9 cellular contexts compared by ENCODE assay signal in genomic region chr2:148814853-148815419, GRCh38.
DNase-seq lines count a peak whose midpoint lies in the region; ATAC-seq and TF ChIP-seq lines count a peak whose summit lies in the region.
"Had no signal": no experiment of that assay in that cellular context is flagged by ENCODE, and none has a peak within 500 bp of the region (broad histone marks: within the 10 kb centered on the region; RNA-seq: fewer than 3 reads in every experiment).

No MANE protein-coding gene starts in this region.

- H3K56ac ChIP-seq in H9 (ENCODE audit: insufficient read length, low read depth, low read length): no peak overlapping the region

- no peak overlapping the region for H3K27ac ChIP-seq in H9 (ENCODE audit: insufficient read length, low read depth, low read length)
- no peak overlapping the region for H3K27ac ChIP-seq in SJCRH30
- H3K27ac ChIP-seq in fibroblast of lung (ENCODE audit: insufficient read depth, low read length): no peak overlapping the region
- peak overlapping the region; percentile 25 to 69 (median 48) for H3K27ac ChIP-seq in sigmoid colon

- H4K5ac ChIP-seq in H9 (ENCODE audit: insufficient read length, low read depth, low read length): no peak overlapping the region

- H3K4me2 ChIP-seq in H9 (ENCODE audit: insufficient read depth, insufficient read length, low read length) (no peak overlapping the region), fibroblast of lung (ENCODE audit: extremely low read depth, insufficient read depth, low read length) (peak overlapping the region; percentile 70)

- no peak overlapping the region for H3K18ac ChIP-seq in H9 (ENCODE audit: insufficient read length, low read depth, low read length)

- H3K9me3 Mint-ChIP-seq in H9: no peaks in the 10 kb centered on the region; a peak in 1 of 5 replicates

- no peak overlapping the region for H4K91ac ChIP-seq in H9 (ENCODE audit: insufficient read length, low read depth, low read length)

- POLR2A ChIA-PET in HEK293T (lab: Yijun Ruan, JAX): no interaction called here

- H3K36me3 ChIP-seq in SJCRH30: no peaks in the 10 kb centered on the region
- H3K36me3 ChIP-seq in fibroblast of lung (ENCODE audit: control insufficient read depth, insufficient read depth, low read length): no peaks in the 10 kb centered on the region
- no peaks in the 10 kb centered on the region for H3K36me3 ChIP-seq in sigmoid colon

- no CpG with 5 or more reads among the region's 7 CpGs for WGBS in H9 (ENCODE audit: extremely low coverage, insufficient read length, low lambda C conversion rate)
- WGBS in sigmoid colon, 2 donors: 18 to 60% methylated on average over 7 of the region's 7 CpGs

- no peak overlapping the region; the same call in 1 of the 2 replicates for H3K14ac ChIP-seq in H9 (ENCODE audit: insufficient read depth, low read length)

- CTCF ChIA-PET in HEK293T (lab: Yijun Ruan, JAX): no interaction called here

- H3K79me1 ChIP-seq in H9 (ENCODE audit: insufficient read depth, low read depth, low read length, poor library complexity, severe bottlenecking): no peaks in the 10 kb centered on the region

- H3K9ac ChIP-seq in H9 (ENCODE audit: extremely low read depth, insufficient read length, low read length) (no peak overlapping the region), fibroblast of lung (ENCODE audit: insufficient read depth, low read length) (no peak overlapping the region)

- no peak overlapping the region for H4K8ac ChIP-seq in H9 (replicated peaks; ENCODE audit: insufficient read length, low read depth, low read length)

- no peak overlapping the region for H3K23ac ChIP-seq in H9 (ENCODE audit: insufficient read length, low read depth, low read length)

- peak overlapping the region; percentile 26 to 96 (median 95); a peak in 5 of 7 replicates for H3K27ac Mint-ChIP-seq in H9

- no peaks in the 10 kb centered on the region for H3K79me2 ChIP-seq in H9 (ENCODE audit: insufficient read depth, low read length)
- no peaks in the 10 kb centered on the region for H3K79me2 ChIP-seq in fibroblast of lung (ENCODE audit: control insufficient read depth, insufficient read depth, low read length)

- peaks cover 59 to 64% of the 10 kb centered on the region in 2 experiments for H3K4me1 Mint-ChIP-seq in H9

- no peaks in the 10 kb centered on the region for H3K36me3 Mint-ChIP-seq in H9 (ENCODE audit: insufficient read depth in 1 of 3, low read depth in 3 of 3)

- H3K4ac ChIP-seq in H9 (ENCODE audit: low read depth, low read length): no peak overlapping the region

- ATAC-seq in GM19467 (IDR thresholded peaks at IDR 0.05; ENCODE audit: unreplicated experiment): no peak
- ATAC-seq in GM18502 (IDR thresholded peaks at IDR 0.05; ENCODE audit: poor library complexity, unreplicated experiment): no peak

- no peak overlapping the region for H2BK20ac ChIP-seq in H9 (ENCODE audit: low read depth, low read length, poor library complexity, severe bottlenecking)

- H3K9me3 ChIP-seq in H9 (ENCODE audit: control insufficient read depth, low read depth, low read length) (no peaks in the 10 kb centered on the region), SJCRH30 (replicated peaks) (no peaks in the 10 kb centered on the region), fibroblast of lung (ENCODE audit: control insufficient read depth, insufficient read depth, low read depth, low read length) (no peaks in the 10 kb centered on the region), sigmoid colon (no peaks in the 10 kb centered on the region)

- TF ChIP-seq EP300 in sigmoid colon (IDR thresholded peaks at IDR 0.05): no peak

- intact Hi-C loops in sigmoid colon (cut with DNase I): loop anchor here (1.0 to 5.0 kb wide), 2 partner anchors 93 to 170 kb away; no protein-coding TSS in a partner anchor

- no peaks in the 10 kb centered on the region for H3K23me2 ChIP-seq in H9 (ENCODE audit: insufficient read length, low read depth, low read length, poor library complexity, severe bottlenecking)

- H2AK5ac ChIP-seq in H9 (ENCODE audit: insufficient read length, low read length): no peak overlapping the region

- H4K20me1 ChIP-seq in H9 (ENCODE audit: control insufficient read depth, insufficient read depth, insufficient read length): no peaks in the 10 kb centered on the region
- no peaks in the 10 kb centered on the region for H4K20me1 ChIP-seq in fibroblast of lung (ENCODE audit: control insufficient read depth, extremely low read depth, insufficient read depth, low read length)

- no peak overlapping the region for H2BK12ac ChIP-seq in H9 (ENCODE audit: insufficient read length, low read depth, low read length)

- H2BK15ac ChIP-seq in H9 (ENCODE audit: low read depth, low read length): no peak overlapping the region

- H3K4me3 ChIP-seq in SJCRH30 (peak overlapping the region; percentile 35), fibroblast of lung (replicated peaks in 1 of 4; ENCODE audit: control extremely low read depth in 1 of 4, insufficient read depth in 1 of 4, low read depth in 3 of 4, low read length in 4 of 4) (no peak overlapping the region), sigmoid colon (no peak overlapping the region)

- no peak for TF ChIP-seq CTCF in H9 (conservative IDR thresholded peaks at IDR 0.05)
- no peak for TF ChIP-seq CTCF in fibroblast of lung (conservative IDR thresholded peaks at IDR 0.05 in 1 of 2, IDR thresholded peaks at IDR 0.05 in 1 of 2; ENCODE audit: low read depth in 1 of 2, low read length in 2 of 2)
- no peak for TF ChIP-seq CTCF in sigmoid colon (IDR thresholded peaks at IDR 0.05)

- no peak overlapping the region for H3T11ph ChIP-seq in H9 (ENCODE audit: low read length)

- H2BK120ac ChIP-seq in H9 (ENCODE audit: low read depth, low read length, poor library complexity, severe bottlenecking): no peak overlapping the region

- no peak for TF ChIP-seq POLR2A in sigmoid colon (IDR thresholded peaks at IDR 0.05)

- H2BK5ac ChIP-seq in H9 (ENCODE audit: insufficient read length, low read length): no peak overlapping the region

- no peaks in the 10 kb centered on the region; the same call in 1 of the 2 replicates for H3K27me3 Mint-ChIP-seq in H9 (ENCODE audit: low read depth)

- peak overlapping the region in 1 of 2 experiments; percentile 8; a peak in 1 of 5 replicates for H3K4me3 Mint-ChIP-seq in H9

- DNase-seq in H9 (no peak), SJCRH30 (no peak), fibroblast of lung (ENCODE audit: low read depth in 2 of 2) (peak; percentile 17 to 18), sigmoid colon (no peak), NCI-H82 (lab: John Stamatoyannopoulos, UW) (no peak), HEK293T (ENCODE audit: extremely low spot score) (no peak)
- DNase-seq: NCI-H446 had no signal

- H3K27me3 ChIP-seq in H9 (ENCODE audit: insufficient read depth, low read length) (no peaks in the 10 kb centered on the region), SJCRH30 (no peaks in the 10 kb centered on the region), fibroblast of lung (ENCODE audit: control insufficient read depth, insufficient read depth, low read length) (peaks cover 2% of the 10 kb centered on the region), sigmoid colon (no peaks in the 10 kb centered on the region)

- H2AFZ ChIP-seq in H9 (ENCODE audit: low read length) (no peak overlapping the region), fibroblast of lung (ENCODE audit: low read length) (no peak overlapping the region)

- H3K4me1 ChIP-seq in H9 (ENCODE audit: insufficient read depth, low read length) (peaks cover 18% of the 10 kb centered on the region; the same call in 1 of the 2 replicates), SJCRH30 (peaks cover 7% of the 10 kb centered on the region; the same call in 1 of the 2 replicates), fibroblast of lung (ENCODE audit: control insufficient read depth, extremely low read depth, insufficient read depth, low read length) (no peaks in the 10 kb centered on the region), sigmoid colon (peaks cover 0 to 57% (median 47%) of the 10 kb centered on the region in 4 donors)

TF ChIP-seq in HEK293T, 16 proteins besides CTCF, POLR2A, EP300 and RAD21:
- no peak for TF ChIP-seq CTBP1 (IDR thresholded peaks at IDR 0.05; ENCODE audit: borderline replicate concordance)
- TF ChIP-seq NFRKB (IDR thresholded peaks at IDR 0.05): no peak
- TF ChIP-seq FOXA1 (IDR thresholded peaks at IDR 0.05): no peak
- no peak for TF ChIP-seq SP1 (IDR thresholded peaks at IDR 0.05)
- TF ChIP-seq FOXM1 (IDR thresholded peaks at IDR 0.05; ENCODE audit: borderline replicate concordance): no peak
- TF ChIP-seq LEF1 (IDR thresholded peaks at IDR 0.05; ENCODE audit: borderline replicate concordance): no peak
- TF ChIP-seq L3MBTL2 (conservative IDR thresholded peaks at IDR 0.05): no peak
- TF ChIP-seq SUZ12 (IDR thresholded peaks at IDR 0.05): no peak
- TF ChIP-seq TARDBP (IDR thresholded peaks at IDR 0.05): no peak
- no peak for TF ChIP-seq FOXK2 (IDR thresholded peaks at IDR 0.05)
- TF ChIP-seq PKNOX1 (IDR thresholded peaks at IDR 0.05): no peak
- no peak for TF ChIP-seq HDGF (IDR thresholded peaks at IDR 0.05; ENCODE audit: borderline replicate concordance)
- TF ChIP-seq ARNT (IDR thresholded peaks at IDR 0.05): no peak
- no peak for TF ChIP-seq ZNF384 (IDR thresholded peaks at IDR 0.05)
- TF ChIP-seq ELF4 (IDR thresholded peaks at IDR 0.05): no peak
- TF ChIP-seq BHLHE40 (IDR thresholded peaks at IDR 0.05; ENCODE audit: borderline replicate concordance): no peak
TF ChIP-seq in HEK293T: peak in this region for 0.

Comparison
In these comparisons a context has a peak if more than half of its experiments do, and no peak if none do; other contexts are left out.
1. DNase-seq: peak in fibroblast of lung (2 of 2); none in H9 (single experiment), SJCRH30 (0 of 2), sigmoid colon (single experiment), NCI-H82 (single experiment) and HEK293T (single experiment).
2. H3K27ac ChIP-seq: peak in sigmoid colon (4 of 4); none in H9 (single experiment), SJCRH30 (single experiment) and fibroblast of lung (single experiment).